ENCODE assay signal across 1 cellular context in genomic region chr1:12614402-12615165, GRCh38.
TF ChIP-seq lines count a peak whose summit lies in the region.

No MANE protein-coding gene starts in this region.

TF ChIP-seq in HepG2, 621 proteins besides CTCF, POLR2A, EP300 and RAD21 (continued from another document and continues in another):
- TF ChIP-seq HNF1A (IDR thresholded peaks at IDR 0.05; ENCODE audit: low read depth) (0 out of 2 replicates have a peak, but pooled peaks have one; percentile 34), HNF1A (CRISPR knock-in tag; IDR thresholded peaks at IDR 0.05; ENCODE audit: borderline replicate concordance) (peak; percentile 38; the same call in 1 of the 2 replicates), CBX5 (CRISPR knock-in tag; IDR thresholded peaks at IDR 0.05; ENCODE audit: borderline replicate concordance) (no peak), ZNF629 (CRISPR knock-in tag; conservative IDR thresholded peaks at IDR 0.05) (no peak), FOXO1 (CRISPR knock-in tag; IDR thresholded peaks at IDR 0.05) (peak; percentile 73), GATAD2A (CRISPR knock-in tag; IDR thresholded peaks at IDR 0.05) (peak; percentile 77), ZNF431 (CRISPR knock-in tag; IDR thresholded peaks at IDR 0.05; ENCODE audit: borderline replicate concordance, low read depth) (no peak), ZNF251 (CRISPR knock-in tag; IDR thresholded peaks at IDR 0.05) (no peak), ZNF331 (CRISPR knock-in tag; IDR thresholded peaks at IDR 0.05) (0 out of 2 replicates have a peak, but pooled peaks have one; percentile 17), SP4 (CRISPR knock-in tag; IDR thresholded peaks at IDR 0.05) (no peak), SATB2 (CRISPR knock-in tag; IDR thresholded peaks at IDR 0.05) (no peak), LRRFIP1 (CRISPR knock-in tag; conservative IDR thresholded peaks at IDR 0.05) (no peak), RFX1 (IDR thresholded peaks at IDR 0.05) (no peak), ATF3 (CRISPR knock-in tag; IDR thresholded peaks at IDR 0.05) (peak; percentile 45; the same call in 1 of the 2 replicates), ESRRA (CRISPR knock-in tag; IDR thresholded peaks at IDR 0.05; ENCODE audit: low read depth) (no peak; the same call in 1 of the 2 replicates), ZNF350 (CRISPR knock-in tag; IDR thresholded peaks at IDR 0.05; ENCODE audit: borderline replicate concordance, low read depth) (0 out of 2 replicates have a peak, but pooled peaks have one; percentile 23), TMF1 (CRISPR knock-in tag; IDR thresholded peaks at IDR 0.05; ENCODE audit: low read depth) (no peak), ZNF746 (CRISPR knock-in tag; IDR thresholded peaks at IDR 0.05) (peak; percentile 70; the same call in 1 of the 2 replicates), ZNF615 (CRISPR knock-in tag; IDR thresholded peaks at IDR 0.05; ENCODE audit: borderline replicate concordance) (no peak), NFATC3 (CRISPR knock-in tag; IDR thresholded peaks at IDR 0.05) (no peak), MXD3 (CRISPR knock-in tag; IDR thresholded peaks at IDR 0.05) (no peak), MIXL1 (CRISPR knock-in tag; IDR thresholded peaks at IDR 0.05) (0 out of 2 replicates have a peak, but pooled peaks have one; percentile 68), TCF12 (IDR thresholded peaks at IDR 0.05) (no peak), TCF12 (CRISPR knock-in tag; IDR thresholded peaks at IDR 0.05) (peak; percentile 26; the same call in 1 of the 2 replicates), ZNF607 (CRISPR knock-in tag; IDR thresholded peaks at IDR 0.05; ENCODE audit: borderline replicate concordance) (0 out of 2 replicates have a peak, but pooled peaks have one; percentile 35), EZH2 (conservative IDR thresholded peaks at IDR 0.05; ENCODE audit: low read depth, low read length) (no peak), KLF15 (CRISPR knock-in tag; IDR thresholded peaks at IDR 0.05; ENCODE audit: borderline replicate concordance) (no peak), ZNF574 (CRISPR knock-in tag; IDR thresholded peaks at IDR 0.05) (no peak), ADNP (CRISPR knock-in tag; IDR thresholded peaks at IDR 0.05) (no peak), JARID2 (CRISPR knock-in tag; IDR thresholded peaks at IDR 0.05; ENCODE audit: insufficient replicate concordance) (no peak), KDM5B (CRISPR knock-in tag; IDR thresholded peaks at IDR 0.05; ENCODE audit: borderline replicate concordance) (0 out of 2 replicates have a peak, but pooled peaks have one; percentile 25), TBL1XR1 (IDR thresholded peaks at IDR 0.05; ENCODE audit: borderline replicate concordance, low read length, partially characterized antibody) (no peak), HNRNPUL1 (IDR thresholded peaks at IDR 0.05; ENCODE audit: low read depth, low read length) (no peak), SOX13 (IDR thresholded peaks at IDR 0.05) (no peak), SOX13 (CRISPR knock-in tag; conservative IDR thresholded peaks at IDR 0.05 in 1 of 2, IDR thresholded peaks at IDR 0.05 in 1 of 2) (peak in 1 of 2 experiments; percentile 85; a peak in 2 of 4 replicates), MLLT10 (CRISPR knock-in tag; IDR thresholded peaks at IDR 0.05) (no peak), ZNF503 (CRISPR knock-in tag; IDR thresholded peaks at IDR 0.05) (peak; percentile 72), SMARCC2 (IDR thresholded peaks at IDR 0.05) (no peak), ARNT (IDR thresholded peaks at IDR 0.05) (no peak), GTF3A (CRISPR knock-in tag; conservative IDR thresholded peaks at IDR 0.05) (no peak), FOSL2 (CRISPR knock-in tag; IDR thresholded peaks at IDR 0.05) (peak; percentile 85), ZSCAN25 (CRISPR knock-in tag; IDR thresholded peaks at IDR 0.05) (0 out of 2 replicates have a peak, but pooled peaks have one; percentile 15), RERE (CRISPR knock-in tag; IDR thresholded peaks at IDR 0.05; ENCODE audit: low read depth) (peak; percentile 53; the same call in 1 of the 2 replicates), PHF20 (CRISPR knock-in tag; IDR thresholded peaks at IDR 0.05) (no peak), HINFP (CRISPR knock-in tag; IDR thresholded peaks at IDR 0.05; ENCODE audit: low read depth) (no peak), ZNF678 (CRISPR knock-in tag; IDR thresholded peaks at IDR 0.05) (no peak), ONECUT2 (CRISPR knock-in tag; IDR thresholded peaks at IDR 0.05) (0 out of 2 replicates have a peak, but pooled peaks have one; percentile 27), NCOA2 (CRISPR knock-in tag; IDR thresholded peaks at IDR 0.05) (peak; percentile 87), RFXAP (CRISPR knock-in tag; IDR thresholded peaks at IDR 0.05; ENCODE audit: borderline replicate concordance) (no peak), ZNF235 (CRISPR knock-in tag; IDR thresholded peaks at IDR 0.05; ENCODE audit: borderline replicate concordance) (no peak)
